8 cellular contexts compared by ENCODE assay signal in the genomic region with DNA sequence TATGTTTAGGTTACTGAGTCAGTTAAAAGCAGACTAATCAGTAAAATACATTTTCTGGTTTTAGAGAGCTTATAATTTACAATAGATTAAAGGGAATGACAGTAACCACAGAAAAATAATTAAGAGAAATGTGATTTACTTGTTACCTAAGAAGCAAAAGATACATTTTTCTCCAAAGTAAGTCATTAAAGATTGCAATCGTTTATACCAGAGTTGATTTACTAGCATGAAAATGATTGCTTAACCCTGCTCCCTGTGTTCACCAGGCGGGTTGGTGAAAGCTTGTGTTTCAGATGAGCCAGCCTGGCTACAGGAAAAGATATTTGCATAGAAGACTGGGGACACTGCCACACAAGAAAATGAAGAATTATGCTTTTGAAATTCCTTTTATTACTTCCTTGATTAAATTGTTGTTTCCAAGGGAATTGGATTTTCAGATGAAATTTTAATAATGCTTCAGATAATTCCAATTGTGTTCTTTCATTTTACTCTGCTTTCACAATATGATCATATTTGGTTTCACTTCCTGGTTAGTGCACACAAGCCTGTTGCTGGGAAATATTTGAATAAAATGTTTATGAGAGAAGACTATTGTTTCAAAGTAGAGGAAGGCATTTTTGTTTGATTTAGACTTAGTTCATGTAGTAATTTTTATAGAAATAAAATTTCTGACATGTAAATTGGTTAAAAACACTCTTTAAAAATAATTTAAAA. TPM values are rescaled to one million over a fixed set of nuclear protein-coding genes. Genes with fewer than 3 reads are reported as not detected.
A peak's percentile ranks its signal among the peaks of the same experiment; 100 is the strongest.
DNase-seq lines count a peak whose midpoint lies in the region; ATAC-seq and TF ChIP-seq lines count a peak whose summit lies in the region.

No MANE protein-coding gene starts in this region.

- POLR2A ChIA-PET in HEK293 (lab: Yijun Ruan, JAX), result no interaction called here

- peaks cover 3% of the 10 kb centered on the region; the same call in 1 of the 2 replicates for H3K4me1 ChIP-seq in HEK293 (ENCODE audit: control insufficient read depth, insufficient read depth, low read length)
- peaks cover 49% of the 10 kb centered on the region for H3K4me1 ChIP-seq in lower lobe of right lung

- peaks cover 0 to 5% of the 10 kb centered on the region in 2 donors for H3K9me3 Mint-ChIP-seq in activated naive CD4-positive, alpha-beta T cell treated with anti-CD3 and anti-CD28 coated beads, Interleukin-2, amount 50 U/mL, for 72 hours

- peak overlapping the region; percentile 61 to 81 for H3K27ac Mint-ChIP-seq in activated naive CD4-positive, alpha-beta T cell treated with anti-CD3 and anti-CD28 coated beads, Interleukin-2, amount 50 U/mL, for 72 hours

- H3K27me3 ChIP-seq in lower lobe of right lung (ENCODE audit: low read depth), result no peaks in the 10 kb centered on the region

- TF ChIP-seq POLR2A in NB4 (IDR thresholded peaks at IDR 0.05; ENCODE audit: extremely low read depth, insufficient read length), result no peak

- H3K36me3 Mint-ChIP-seq in activated naive CD4-positive, alpha-beta T cell treated with anti-CD3 and anti-CD28 coated beads, Interleukin-2, amount 50 U/mL, for 72 hours, result peaks cover 38 to 66% of the 10 kb centered on the region in 2 donors

- no peaks in the 10 kb centered on the region for H3K36me3 ChIP-seq in HEK293 (ENCODE audit: control insufficient read depth in 2 of 2, insufficient read depth in 1 of 2, low read length in 2 of 2)
- H3K36me3 ChIP-seq in lower lobe of right lung, result no peaks in the 10 kb centered on the region

- H3K27ac ChIP-seq in HEK293 (ENCODE audit: extremely low read depth, low read depth, low read length) (no peak overlapping the region), lower lobe of right lung (peak overlapping the region; percentile 70)

- intact Hi-C loops in lower lobe of right lung (cut with DNase I), result no loop called here

- TF ChIP-seq CTCF in HEK293 (tag by site-specific recombination; IDR thresholded peaks at IDR 0.05), result no peak
- TF ChIP-seq CTCF in NB4 (IDR thresholded peaks at IDR 0.05; ENCODE audit: low read depth, low read length), result no peak
- no peak for TF ChIP-seq CTCF in lower lobe of right lung (IDR thresholded peaks at IDR 0.05)

- no peak overlapping the region for H3K4me3 ChIP-seq in HEK293 (ENCODE audit: low read depth, low read length)
- H3K4me3 ChIP-seq in NB4 (ENCODE audit: low read depth, low read length), result peak overlapping the region; percentile 42
- peak overlapping the region; percentile 31 for H3K4me3 ChIP-seq in lower lobe of right lung

- CTCF ChIA-PET in HEK293 (lab: Yijun Ruan, JAX), result interaction anchor here (0.7 to 1.0 kb wide), 2 partner anchors 11 to 25 kb away, joined by 3 read pairs; no protein-coding TSS in a partner anchor

- ATAC-seq in GM18517 (IDR thresholded peaks at IDR 0.05; ENCODE audit: unreplicated experiment) (peak; percentile 79), lower lobe of right lung (peak; percentile 67 to 84)
- ATAC-seq in activated naive CD4-positive, alpha-beta T cell treated with anti-CD3 and anti-CD28 coated beads, Interleukin-2, amount 50 U/mL, for 72 hours, result no peak

- H3K9me3 ChIP-seq in HEK293 (ENCODE audit: control insufficient read depth, insufficient read depth, low read depth, low read length) (no peaks in the 10 kb centered on the region), lower lobe of right lung (no peaks in the 10 kb centered on the region)

- DNase-seq in NB4 (ENCODE audit: low read depth) (peak; percentile 77), lower lobe of right lung (no peak), T1000 (lab: John Stamatoyannopoulos, UW) (no peak), retina (no peak)
- no peak for DNase-seq in activated naive CD4-positive, alpha-beta T cell treated with anti-CD3 and anti-CD28 coated beads, Interleukin-2, amount 50 U/mL, for 72 hours (ENCODE audit: low spot score in 2 of 2)
- DNase-seq in effector CD8-positive, alpha-beta T cell (lab: John Stamatoyannopoulos, UW), result no peak

TF ChIP-seq in HEK293, 187 proteins besides CTCF, POLR2A, EP300 and RAD21:
- TF ChIP-seq ZNF843 (tag by site-specific recombination; IDR thresholded peaks at IDR 0.05), result peak; percentile 45; the same call in 1 of the 2 replicates
- TF ChIP-seq WT1 (tag by site-specific recombination; IDR thresholded peaks at IDR 0.05), result 0 out of 2 replicates have a peak, but pooled peaks have one; percentile 51
- TF ChIP-seq ZBTB17 (tag by site-specific recombination; IDR thresholded peaks at IDR 0.05), result peak; percentile 51
- TF ChIP-seq ZNF335 (tag by site-specific recombination; conservative IDR thresholded peaks at IDR 0.05), result 0 out of 2 replicates have a peak, but pooled peaks have one; percentile 31
- TF ChIP-seq ZNF223 (tag by site-specific recombination; IDR thresholded peaks at IDR 0.05), result no peak
- peak; percentile 76 for TF ChIP-seq OSR2 (tag by site-specific recombination; IDR thresholded peaks at IDR 0.05)
- peak; percentile 92 for TF ChIP-seq PRDM6 (tag by site-specific recombination; IDR thresholded peaks at IDR 0.05)
- TF ChIP-seq, protein P1, sequence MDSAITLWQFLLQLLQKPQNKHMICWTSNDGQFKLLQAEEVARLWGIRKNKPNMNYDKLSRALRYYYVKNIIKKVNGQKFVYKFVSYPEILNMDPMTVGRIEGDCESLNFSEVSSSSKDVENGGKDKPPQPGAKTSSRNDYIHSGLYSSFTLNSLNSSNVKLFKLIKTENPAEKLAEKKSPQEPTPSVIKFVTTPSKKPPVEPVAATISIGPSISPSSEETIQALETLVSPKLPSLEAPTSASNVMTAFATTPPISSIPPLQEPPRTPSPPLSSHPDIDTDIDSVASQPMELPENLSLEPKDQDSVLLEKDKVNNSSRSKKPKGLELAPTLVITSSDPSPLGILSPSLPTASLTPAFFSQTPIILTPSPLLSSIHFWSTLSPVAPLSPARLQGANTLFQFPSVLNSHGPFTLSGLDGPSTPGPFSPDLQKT (IDR thresholded peaks at IDR 0.05; ENCODE audit: borderline replicate concordance, low read depth, low read length), result no peak
- no peak for TF ChIP-seq ZBTB20 (tag by site-specific recombination; IDR thresholded peaks at IDR 0.05)
- TF ChIP-seq SCRT2 (tag by site-specific recombination; IDR thresholded peaks at IDR 0.05), result peak; percentile 85
- TF ChIP-seq SP7 (tag by site-specific recombination; IDR thresholded peaks at IDR 0.05), result peak; percentile 79
TF ChIP-seq in HEK293: peak in this region for 8.

RNA-seq across cellular contexts. Expression of gene LRRC8B, which starts 28.0 kb away (rescaled TPM):
- total RNA-seq in activated naive CD4-positive, alpha-beta T cell treated with anti-CD3 and anti-CD28 coated beads, Interleukin-2, amount 50 U/mL, for 72 hours, result 10 to 100 TPM; 31.1 to 47.9 TPM
- total RNA-seq in lower lobe of right lung, result 16.4 TPM

Comparison
In these comparisons a context has a peak if more than half of its experiments do, and no peak if none do; other contexts are left out.
1. ATAC-seq: peak in GM18517 (single experiment) and lower lobe of right lung (2 of 2); none in activated naive CD4-positive, alpha-beta T cell treated with anti-CD3 and anti-CD28 coated beads, Interleukin-2, amount 50 U/mL, for 72 hours (0 of 2).